In genomic region chr1:43531906-43532584, GRCh38 we compare ENCODE assay signal across 1 cellular context.
TF ChIP-seq lines count a peak whose summit lies in the region.

No MANE protein-coding gene starts in this region.

TF ChIP-seq in HepG2, 621 proteins besides CTCF, POLR2A, EP300 and RAD21 (continued from another document and continues in another):
- TF ChIP-seq, protein P1, sequence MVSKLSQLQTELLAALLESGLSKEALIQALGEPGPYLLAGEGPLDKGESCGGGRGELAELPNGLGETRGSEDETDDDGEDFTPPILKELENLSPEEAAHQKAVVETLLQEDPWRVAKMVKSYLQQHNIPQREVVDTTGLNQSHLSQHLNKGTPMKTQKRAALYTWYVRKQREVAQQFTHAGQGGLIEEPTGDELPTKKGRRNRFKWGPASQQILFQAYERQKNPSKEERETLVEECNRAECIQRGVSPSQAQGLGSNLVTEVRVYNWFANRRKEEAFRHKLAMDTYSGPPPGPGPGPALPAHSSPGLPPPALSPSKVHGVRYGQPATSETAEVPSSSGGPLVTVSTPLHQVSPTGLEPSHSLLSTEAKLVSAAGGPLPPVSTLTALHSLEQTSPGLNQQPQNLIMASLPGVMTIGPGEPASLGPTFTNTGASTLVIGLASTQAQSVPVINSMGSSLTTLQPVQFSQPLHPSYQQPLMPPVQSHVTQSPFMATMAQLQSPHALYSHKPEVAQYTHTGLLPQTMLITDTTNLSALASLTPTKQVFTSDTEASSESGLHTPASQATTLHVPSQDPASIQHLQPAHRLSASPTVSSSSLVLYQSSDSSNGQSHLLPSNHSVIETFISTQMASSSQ (IDR thresholded peaks at IDR 0.05; ENCODE audit: low read depth) = no peak
- TF ChIP-seq, protein P1 (CRISPR knock-in tag; IDR thresholded peaks at IDR 0.05; ENCODE audit: borderline replicate concordance) = no peak
- TF ChIP-seq IKZF1 (IDR thresholded peaks at IDR 0.05) = no peak
- TF ChIP-seq ATRX (CRISPR knock-in tag; IDR thresholded peaks at IDR 0.05; ENCODE audit: borderline replicate concordance) = no peak
- TF ChIP-seq SMYD3 (CRISPR knock-in tag; IDR thresholded peaks at IDR 0.05) = no peak
- TF ChIP-seq ZNF501 (CRISPR knock-in tag; IDR thresholded peaks at IDR 0.05) = peak; percentile 63; the same call in 1 of the 2 replicates
- TF ChIP-seq, protein P2, sequence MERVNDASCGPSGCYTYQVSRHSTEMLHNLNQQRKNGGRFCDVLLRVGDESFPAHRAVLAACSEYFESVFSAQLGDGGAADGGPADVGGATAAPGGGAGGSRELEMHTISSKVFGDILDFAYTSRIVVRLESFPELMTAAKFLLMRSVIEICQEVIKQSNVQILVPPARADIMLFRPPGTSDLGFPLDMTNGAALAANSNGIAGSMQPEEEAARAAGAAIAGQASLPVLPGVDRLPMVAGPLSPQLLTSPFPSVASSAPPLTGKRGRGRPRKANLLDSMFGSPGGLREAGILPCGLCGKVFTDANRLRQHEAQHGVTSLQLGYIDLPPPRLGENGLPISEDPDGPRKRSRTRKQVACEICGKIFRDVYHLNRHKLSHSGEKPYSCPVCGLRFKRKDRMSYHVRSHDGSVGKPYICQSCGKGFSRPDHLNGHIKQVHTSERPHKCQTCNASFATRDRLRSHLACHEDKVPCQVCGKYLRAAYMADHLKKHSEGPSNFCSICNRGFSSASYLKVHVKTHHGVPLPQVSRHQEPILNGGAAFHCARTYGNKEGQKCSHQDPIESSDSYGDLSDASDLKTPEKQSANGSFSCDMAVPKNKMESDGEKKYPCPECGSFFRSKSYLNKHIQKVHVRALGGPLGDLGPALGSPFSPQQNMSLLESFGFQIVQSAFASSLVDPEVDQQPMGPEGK (CRISPR knock-in tag; IDR thresholded peaks at IDR 0.05) = 0 out of 2 replicates have a peak, but pooled peaks have one; percentile 23
- no peak for TF ChIP-seq ZNF383 (CRISPR knock-in tag; IDR thresholded peaks at IDR 0.05; ENCODE audit: borderline replicate concordance)
- no peak for TF ChIP-seq CBFB (CRISPR knock-in tag; IDR thresholded peaks at IDR 0.05)
- no peak for TF ChIP-seq ZNF441 (CRISPR knock-in tag; IDR thresholded peaks at IDR 0.05; ENCODE audit: borderline replicate concordance)
- TF ChIP-seq ZNF234 (CRISPR knock-in tag; conservative IDR thresholded peaks at IDR 0.05) = no peak
- TF ChIP-seq, protein P3, sequence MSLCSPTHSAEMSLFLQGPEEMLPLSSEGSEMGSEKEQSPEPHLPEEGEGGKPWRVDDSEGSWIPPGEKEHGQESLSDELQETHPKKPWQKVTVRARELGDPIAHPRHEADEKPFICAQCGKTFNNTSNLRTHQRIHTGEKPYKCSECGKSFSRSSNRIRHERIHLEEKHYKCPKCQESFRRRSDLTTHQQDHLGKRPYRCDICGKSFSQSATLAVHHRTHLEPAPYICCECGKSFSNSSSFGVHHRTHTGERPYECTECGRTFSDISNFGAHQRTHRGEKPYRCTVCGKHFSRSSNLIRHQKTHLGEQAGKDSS (CRISPR knock-in tag; IDR thresholded peaks at IDR 0.05; ENCODE audit: borderline replicate concordance, low read depth) = no peak
- TF ChIP-seq MAFG (CRISPR knock-in tag; IDR thresholded peaks at IDR 0.05) = no peak
- no peak for TF ChIP-seq ZFP91 (CRISPR knock-in tag; IDR thresholded peaks at IDR 0.05; ENCODE audit: borderline replicate concordance)
- no peak for TF ChIP-seq ESRRA (CRISPR knock-in tag; IDR thresholded peaks at IDR 0.05; ENCODE audit: low read depth)
- TF ChIP-seq FOXP4 (CRISPR knock-in tag; IDR thresholded peaks at IDR 0.05) = no peak
- TF ChIP-seq HDAC2 (CRISPR knock-in tag; IDR thresholded peaks at IDR 0.05) = no peak
- TF ChIP-seq, protein P4, sequence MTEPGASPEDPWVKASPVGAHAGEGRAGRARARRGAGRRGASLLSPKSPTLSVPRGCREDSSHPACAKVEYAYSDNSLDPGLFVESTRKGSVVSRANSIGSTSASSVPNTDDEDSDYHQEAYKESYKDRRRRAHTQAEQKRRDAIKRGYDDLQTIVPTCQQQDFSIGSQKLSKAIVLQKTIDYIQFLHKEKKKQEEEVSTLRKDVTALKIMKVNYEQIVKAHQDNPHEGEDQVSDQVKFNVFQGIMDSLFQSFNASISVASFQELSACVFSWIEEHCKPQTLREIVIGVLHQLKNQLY (CRISPR knock-in tag; IDR thresholded peaks at IDR 0.05) = no peak
- peak; percentile 3; the same call in 1 of the 2 replicates for TF ChIP-seq ZNF687 (CRISPR knock-in tag; IDR thresholded peaks at IDR 0.05)
- TF ChIP-seq, protein P5, sequence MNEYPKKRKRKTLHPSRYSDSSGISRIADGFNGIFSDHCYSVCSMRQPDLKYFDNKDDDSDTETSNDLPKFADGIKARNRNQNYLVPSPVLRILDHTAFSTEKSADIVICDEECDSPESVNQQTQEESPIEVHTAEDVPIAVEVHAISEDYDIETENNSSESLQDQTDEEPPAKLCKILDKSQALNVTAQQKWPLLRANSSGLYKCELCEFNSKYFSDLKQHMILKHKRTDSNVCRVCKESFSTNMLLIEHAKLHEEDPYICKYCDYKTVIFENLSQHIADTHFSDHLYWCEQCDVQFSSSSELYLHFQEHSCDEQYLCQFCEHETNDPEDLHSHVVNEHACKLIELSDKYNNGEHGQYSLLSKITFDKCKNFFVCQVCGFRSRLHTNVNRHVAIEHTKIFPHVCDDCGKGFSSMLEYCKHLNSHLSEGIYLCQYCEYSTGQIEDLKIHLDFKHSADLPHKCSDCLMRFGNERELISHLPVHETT (CRISPR knock-in tag; conservative IDR thresholded peaks at IDR 0.05) = no peak
- TF ChIP-seq ZNF33A (CRISPR knock-in tag; IDR thresholded peaks at IDR 0.05; ENCODE audit: borderline replicate concordance) = no peak
- no peak for TF ChIP-seq ZNF350 (CRISPR knock-in tag; IDR thresholded peaks at IDR 0.05; ENCODE audit: borderline replicate concordance, low read depth)
- TF ChIP-seq KDM4B (CRISPR knock-in tag; IDR thresholded peaks at IDR 0.05) = no peak
- TF ChIP-seq ZNF101 (CRISPR knock-in tag; IDR thresholded peaks at IDR 0.05; ENCODE audit: borderline replicate concordance, low read depth) = no peak
- TF ChIP-seq ZFP90 (CRISPR knock-in tag; IDR thresholded peaks at IDR 0.05; ENCODE audit: borderline replicate concordance) = 0 out of 2 replicates have a peak, but pooled peaks have one; percentile 25
- TF ChIP-seq THRA (CRISPR knock-in tag; IDR thresholded peaks at IDR 0.05; ENCODE audit: borderline replicate concordance) = 0 out of 2 replicates have a peak, but pooled peaks have one; percentile 2
- TF ChIP-seq, protein P6, sequence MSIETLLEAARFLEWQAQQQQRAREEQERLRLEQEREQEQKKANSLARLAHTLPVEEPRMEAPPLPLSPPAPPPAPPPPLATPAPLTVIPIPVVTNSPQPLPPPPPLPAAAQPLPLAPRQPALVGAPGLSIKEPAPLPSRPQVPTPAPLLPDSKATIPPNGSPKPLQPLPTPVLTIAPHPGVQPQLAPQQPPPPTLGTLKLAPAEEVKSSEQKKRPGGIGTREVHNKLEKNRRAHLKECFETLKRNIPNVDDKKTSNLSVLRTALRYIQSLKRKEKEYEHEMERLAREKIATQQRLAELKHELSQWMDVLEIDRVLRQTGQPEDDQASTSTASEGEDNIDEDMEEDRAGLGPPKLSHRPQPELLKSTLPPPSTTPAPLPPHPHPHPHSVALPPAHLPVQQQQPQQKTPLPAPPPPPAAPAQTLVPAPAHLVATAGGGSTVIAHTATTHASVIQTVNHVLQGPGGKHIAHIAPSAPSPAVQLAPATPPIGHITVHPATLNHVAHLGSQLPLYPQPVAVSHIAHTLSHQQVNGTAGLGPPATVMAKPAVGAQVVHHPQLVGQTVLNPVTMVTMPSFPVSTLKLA (IDR thresholded peaks at IDR 0.05) = no peak
- TF ChIP-seq XRCC5 (optimal IDR thresholded peaks at IDR 0.05; ENCODE audit: low read length) = no peak
- TF ChIP-seq ZNF614 (CRISPR knock-in tag; IDR thresholded peaks at IDR 0.05; ENCODE audit: borderline replicate concordance) = 0 out of 2 replicates have a peak, but pooled peaks have one; percentile 4
- TF ChIP-seq JUN (CRISPR knock-in tag; IDR thresholded peaks at IDR 0.05) = no peak
- TF ChIP-seq ZFP1 (CRISPR knock-in tag; IDR thresholded peaks at IDR 0.05) = no peak
- no peak for TF ChIP-seq CBX1 (IDR thresholded peaks at IDR 0.05; ENCODE audit: low read depth)
- no peak for TF ChIP-seq CBX2 (IDR thresholded peaks at IDR 0.05; ENCODE audit: low read depth, low read length)
- TF ChIP-seq CBX2 (CRISPR knock-in tag; IDR thresholded peaks at IDR 0.05; ENCODE audit: low read depth) = no peak
- no peak for TF ChIP-seq HOXA9 (CRISPR knock-in tag; IDR thresholded peaks at IDR 0.05; ENCODE audit: borderline replicate concordance)
- no peak for TF ChIP-seq CHD4 (IDR thresholded peaks at IDR 0.05; ENCODE audit: borderline replicate concordance, low read length)
- 0 out of 2 replicates have a peak, but pooled peaks have one; percentile 39 for TF ChIP-seq MEF2D (CRISPR knock-in tag; IDR thresholded peaks at IDR 0.05)
- TF ChIP-seq ZNF12 (CRISPR knock-in tag; IDR thresholded peaks at IDR 0.05) = no peak
